35 cellular contexts compared by ENCODE assay signal in the genomic region with DNA sequence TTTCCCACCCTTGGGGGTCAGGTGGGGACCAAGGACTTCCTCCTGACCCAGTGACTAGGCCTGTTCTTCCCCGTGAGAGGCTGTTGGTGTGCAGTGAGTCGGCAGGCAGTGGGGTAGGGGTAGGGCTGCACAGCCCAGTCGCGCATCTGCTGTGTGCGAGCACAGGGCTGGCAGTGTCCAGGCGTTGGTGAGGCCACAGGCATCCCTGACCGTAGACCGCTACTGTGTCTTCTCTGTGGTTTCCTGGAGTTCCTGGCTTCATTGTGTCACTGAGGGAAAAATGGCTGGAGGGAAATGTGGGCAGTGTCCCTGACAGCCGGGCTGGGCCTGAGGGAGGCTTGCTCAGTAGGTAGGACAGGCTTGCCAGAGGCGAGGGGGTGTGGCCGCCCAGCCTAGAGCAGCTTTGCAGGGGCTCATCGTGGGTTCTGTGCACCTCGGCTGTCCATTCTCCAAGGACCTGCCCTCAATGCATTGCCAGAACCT.
DNase-seq lines count a peak whose midpoint lies in the region; ATAC-seq and TF ChIP-seq lines count a peak whose summit lies in the region.
"Had no signal": no experiment of that assay in that cellular context is flagged by ENCODE, and none has a peak within 500 bp of the region (broad histone marks: within the 10 kb centered on the region; RNA-seq: fewer than 3 reads in every experiment).

No MANE protein-coding gene starts in this region.

- H3K27me3 Mint-ChIP-seq in endodermal cell (ENCODE audit: insufficient read depth): no peaks in the 10 kb centered on the region

- H3K4me1 ChIP-seq in right cardiac atrium (ENCODE audit: control insufficient read depth, insufficient read depth, low read length) (no peaks in the 10 kb centered on the region), endodermal cell (ENCODE audit: control insufficient read depth, insufficient read depth, low read length) (no peaks in the 10 kb centered on the region), neuronal stem cell (ENCODE audit: control insufficient read depth in 2 of 2, insufficient read depth in 1 of 2, low read depth in 1 of 2, low read length in 2 of 2) (peaks cover 4 to 9% of the 10 kb centered on the region in 2 donors)
- H3K4me1 ChIP-seq: left lung, pancreas, right atrium auricular region, stomach, thyroid gland had no signal

- no peak overlapping the region for H2BK5ac ChIP-seq in neuronal stem cell (ENCODE audit: low read length)

- no peak for ATAC-seq in right cardiac atrium
- ATAC-seq in left cardiac atrium: no peak
- ATAC-seq: activated naive CD8-positive, alpha-beta T cell treated with anti-CD3 and anti-CD28 coated beads, Interleukin-2, amount 50 U/mL, for 24 hours; GM12878; left lung; pancreas had no signal

- H3K36me3 Mint-ChIP-seq in endodermal cell (ENCODE audit: low read depth): no peaks in the 10 kb centered on the region
- H3K36me3 Mint-ChIP-seq: CD8-positive, alpha-beta memory T cell had no signal

- H3K9me3 ChIP-seq in right cardiac atrium (ENCODE audit: control insufficient read depth, low read length): no peaks in the 10 kb centered on the region
- peaks cover 3% of the 10 kb centered on the region for H3K9me3 ChIP-seq in endodermal cell (ENCODE audit: control insufficient read depth, low read length)
- peaks cover 0 to 11% of the 10 kb centered on the region in 2 donors for H3K9me3 ChIP-seq in neuronal stem cell (replicated peaks in 1 of 2; ENCODE audit: control insufficient read depth in 2 of 2, insufficient read depth in 1 of 2, low read depth in 1 of 2, low read length in 2 of 2)
- H3K9me3 ChIP-seq: left lung, pancreas, right atrium auricular region, stomach, thyroid gland had no signal

- no peaks in the 10 kb centered on the region for H3K36me3 ChIP-seq in endodermal cell (ENCODE audit: control insufficient read depth, insufficient read depth, low read length)
- no peaks in the 10 kb centered on the region for H3K36me3 ChIP-seq in neuronal stem cell (replicated peaks in 1 of 2; ENCODE audit: control insufficient read depth in 2 of 2, insufficient read depth in 2 of 2, low read length in 2 of 2)
- H3K36me3 ChIP-seq: cardiac muscle cell, left lung, pancreas, right atrium auricular region, stomach, thyroid gland had no signal

- H3K27ac ChIP-seq in right cardiac atrium (ENCODE audit: low read length) (no peak overlapping the region), endodermal cell (ENCODE audit: low read depth, low read length) (no peak overlapping the region), neuronal stem cell (replicated peaks; ENCODE audit: low read length) (no peak overlapping the region)
- H3K27ac ChIP-seq: cardiac muscle cell, coronary artery, left lung, pancreas, right atrium auricular region, stomach, thyroid gland, VCaP had no signal

- no peak overlapping the region for H2AFZ ChIP-seq in neuronal stem cell (ENCODE audit: low read length)

- intact Hi-C loops in right cardiac atrium (cut with DNase I) (no loop called here), left cardiac atrium (cut with DNase I) (no loop called here)

- no peak overlapping the region for H3K4me3 Mint-ChIP-seq in endodermal cell
- H3K4me3 Mint-ChIP-seq: activated naive CD8-positive, alpha-beta T cell treated with anti-CD3 and anti-CD28 coated beads, Interleukin-2, amount 50 U/mL, for 24 hours; B cell; CD8-positive, alpha-beta memory T cell; nephron had no signal

- peak overlapping the region; percentile 50 for H3K23ac ChIP-seq in neuronal stem cell (ENCODE audit: low read depth, low read length, poor library complexity)

- H2BK15ac ChIP-seq in neuronal stem cell (ENCODE audit: low read length): no peak overlapping the region

- no peaks in the 10 kb centered on the region for H3K79me1 ChIP-seq in neuronal stem cell (ENCODE audit: low read depth, low read length)

- H4K91ac ChIP-seq in neuronal stem cell (ENCODE audit: low read depth, low read length, poor library complexity): no peak overlapping the region

- no peak overlapping the region for H3K27ac Mint-ChIP-seq in endodermal cell
- H3K27ac Mint-ChIP-seq: activated naive CD8-positive, alpha-beta T cell treated with anti-CD3 and anti-CD28 coated beads, Interleukin-2, amount 50 U/mL, for 24 hours; B cell; CD8-positive, alpha-beta memory T cell; nephron had no signal

- no peak overlapping the region for H3K18ac ChIP-seq in neuronal stem cell (ENCODE audit: low read length)

- H2AK5ac ChIP-seq in neuronal stem cell (ENCODE audit: low read depth, low read length): no peak overlapping the region

- H3K27me3 ChIP-seq in right cardiac atrium (ENCODE audit: control insufficient read depth, insufficient read depth) (no peaks in the 10 kb centered on the region), endodermal cell (ENCODE audit: control insufficient read depth, insufficient read depth, low read length, poor library complexity, severe bottlenecking) (no peaks in the 10 kb centered on the region), neuronal stem cell (ENCODE audit: control insufficient read depth in 3 of 3, insufficient read depth in 3 of 3, low read depth in 1 of 3, low read length in 3 of 3) (no peaks in the 10 kb centered on the region)
- H3K27me3 ChIP-seq: cardiac muscle cell, pancreas, right atrium auricular region, thyroid gland had no signal

- H3K9ac ChIP-seq in endodermal cell (ENCODE audit: extremely low read depth, low read length, poor library complexity, severe bottlenecking) (no peak overlapping the region), neuronal stem cell (ENCODE audit: low read depth, low read length, poor library complexity) (no peak overlapping the region)

- H3K4ac ChIP-seq in neuronal stem cell (ENCODE audit: low read length): no peak overlapping the region

- WGBS in right cardiac atrium: 76% methylated on average over 13 of the region's 13 CpGs
- WGBS in endodermal cell (ENCODE audit: insufficient coverage in 1 of 2, insufficient read length in 1 of 2), 2 experiments: 84 to 100% methylated on average over 3 to 13 of the region's 13 CpGs
- WGBS in neuronal stem cell (ENCODE audit: extremely low coverage in 2 of 2, insufficient read length in 2 of 2, insufficient replicate concordance in 1 of 2), 2 donors: no CpG with 5 or more reads among the region's 13 CpGs

- H3K9me3 Mint-ChIP-seq in endodermal cell: no peaks in the 10 kb centered on the region
- H3K9me3 Mint-ChIP-seq: activated naive CD8-positive, alpha-beta T cell treated with anti-CD3 and anti-CD28 coated beads, Interleukin-2, amount 50 U/mL, for 24 hours; CD8-positive, alpha-beta memory T cell; nephron had no signal

- DNase-seq in right cardiac atrium: peak in 2 of 3 donors; percentile 18 to 32
- no peak for DNase-seq in left cardiac atrium
- DNase-seq in endodermal cell: peak; percentile 39
- DNase-seq in neuronal stem cell (ENCODE audit: low spot score): no peak
- peak; percentile 29 for DNase-seq in ureter (ENCODE audit: low spot score)
- DNase-seq in NCI-H1436 treated with DMSO at 0.1 percent for 48 hours (lab: John Stamatoyannopoulos, UW): no peak
- no peak for DNase-seq in GM10266 (ENCODE audit: extremely low spot score)
- DNase-seq in DMS 273 treated with DMSO at 0.1 percent for 48 hours (lab: John Stamatoyannopoulos, UW): no peak
- DNase-seq: ACHN; activated CD4-positive, alpha-beta T cell treated with anti-CD3 and anti-CD28 coated beads for 4 hours; activated gamma-delta T cell treated with Interleukin-2 at 50 U/mL for 16 hours; activated naive CD8-positive, alpha-beta T cell treated with anti-CD3 and anti-CD28 coated beads, Interleukin-2, amount 50 U/mL, for 24 hours; CD8-positive, alpha-beta memory T cell; DMS153; effector memory CD4-positive, alpha-beta T cell; Karpas-422; NCI-H1436; NCI-H2081 treated with DMSO at 0.1 percent for 48 hours; NCI-H226; NCI-H69; SIG-M5; stimulated activated CD4-positive, alpha-beta T cell treated with anti-CD3 and anti-CD28 coated beads, Interleukin-12 subunit alpha, Interleukin-12 subunit beta, amount 100 ng/mL, for 4 hours; stimulated activated CD4-positive, alpha-beta T cell treated with anti-CD3 and anti-CD28 coated beads, Interleukin-2, amount 100 ng/mL, for 48 hours; stomach; T1000; thyroid gland had no signal

- H3K4me3 ChIP-seq in right cardiac atrium (ENCODE audit: low read length): no peak overlapping the region
- H3K4me3 ChIP-seq in endodermal cell (ENCODE audit: low read length): no peak overlapping the region
- H3K4me3 ChIP-seq in neuronal stem cell (ENCODE audit: low read length in 2 of 2): no peak overlapping the region
- H3K4me3 ChIP-seq: cardiac muscle cell, coronary artery, GM12878, left lung, pancreas, right atrium auricular region, stomach, thyroid gland had no signal

- H3K4me1 Mint-ChIP-seq in endodermal cell: no peaks in the 10 kb centered on the region
- H3K4me1 Mint-ChIP-seq: activated naive CD8-positive, alpha-beta T cell treated with anti-CD3 and anti-CD28 coated beads, Interleukin-2, amount 50 U/mL, for 24 hours; B cell; CD8-positive, alpha-beta memory T cell had no signal

- H2BK12ac ChIP-seq in neuronal stem cell (ENCODE audit: low read length): no peak overlapping the region

- TF ChIP-seq CTCF in endodermal cell (conservative IDR thresholded peaks at IDR 0.05): no peak
- no peak for TF ChIP-seq CTCF in GM10266 (IDR thresholded peaks at IDR 0.05; ENCODE audit: control insufficient read depth, insufficient read depth, low read depth, missing control alignments)

- no peak overlapping the region for H3K4me2 ChIP-seq in neuronal stem cell (ENCODE audit: insufficient read depth, low read length, poor library complexity, severe bottlenecking)

- H2BK120ac ChIP-seq in neuronal stem cell (ENCODE audit: low read depth, low read length): no peak overlapping the region

- no peak overlapping the region for H3K14ac ChIP-seq in neuronal stem cell (ENCODE audit: low read length)

- no peak overlapping the region for H4K8ac ChIP-seq in neuronal stem cell (ENCODE audit: low read depth, low read length)

Comparison
In these comparisons a context has a peak if more than half of its experiments do, and no peak if none do; other contexts are left out.
1. DNase-seq: peak in right cardiac atrium (2 of 3), endodermal cell (single experiment) and ureter (single experiment); none in left cardiac atrium (single experiment), neuronal stem cell (single experiment), NCI-H1436 treated with DMSO at 0.1 percent for 48 hours (single experiment), GM10266 (single experiment) and DMS 273 treated with DMSO at 0.1 percent for 48 hours (single experiment).